In the genomic region with DNA sequence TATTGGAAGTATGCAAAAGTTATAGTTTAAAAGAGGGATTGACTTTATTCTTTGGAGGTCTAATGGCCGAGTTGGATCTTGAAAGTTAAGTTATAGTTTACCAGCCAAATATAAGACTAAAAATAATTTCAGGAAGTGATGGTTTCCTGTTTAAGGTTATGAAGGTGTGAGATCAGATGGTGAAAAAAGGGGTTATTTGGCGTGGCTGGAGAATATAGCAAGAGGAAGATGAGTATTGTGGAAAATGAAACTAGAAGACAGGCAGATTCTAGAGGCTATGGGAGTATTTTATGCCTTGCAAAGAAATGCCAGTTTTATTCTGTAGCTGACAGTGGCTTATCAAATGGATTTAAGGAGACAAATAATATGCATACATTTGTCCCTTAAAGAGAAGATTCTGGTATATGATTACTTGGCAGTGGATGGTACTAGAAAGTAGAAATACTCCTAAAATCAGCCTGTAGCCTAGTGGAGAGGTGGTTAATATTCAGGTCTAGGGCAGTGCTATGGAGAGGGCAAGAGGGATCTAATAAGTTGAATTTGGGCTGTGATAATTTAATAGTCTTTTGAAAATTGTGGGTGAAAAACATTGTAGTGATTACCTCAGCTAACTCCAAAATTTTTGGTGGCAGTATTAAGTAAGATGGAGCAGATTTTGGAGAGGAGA, we compare ENCODE assay signal across 10 cellular contexts.
DNase-seq lines count a peak whose midpoint lies in the region; ATAC-seq and TF ChIP-seq lines count a peak whose summit lies in the region.
"Had no signal": no experiment of that assay in that cellular context is flagged by ENCODE, and none has a peak within 500 bp of the region (broad histone marks: within the 10 kb centered on the region; RNA-seq: fewer than 3 reads in every experiment).

No MANE protein-coding gene starts in this region.

- H3K4me1 ChIP-seq in OCI-LY3 (ENCODE audit: low read length), result peaks cover 8% of the 10 kb centered on the region

- H3K27me3 ChIP-seq in OCI-LY3 (ENCODE audit: low read depth, low read length), result no peaks in the 10 kb centered on the region

- no peak overlapping the region for H3K27ac Mint-ChIP-seq in activated CD4-positive, alpha-beta memory T cell treated with anti-CD3 and anti-CD28 coated beads, Interleukin-2, amount 10 ng/mL, durations not matched to agents 7 days and 5 days
- H3K27ac Mint-ChIP-seq in activated CD4-positive, alpha-beta T cell treated with anti-CD3 and anti-CD28 coated beads, Interleukin-2, amount 10 ng/mL, durations not matched to agents 7 days and 5 days, result no peak overlapping the region

- CTCF ChIA-PET in activated CD4-positive, alpha-beta memory T cell treated with anti-CD3 and anti-CD28 coated beads, Interleukin-2, amount 10 ng/mL, durations not matched to agents 7 days and 5 days (lab: Charles Lee), result no interaction called here
- CTCF ChIA-PET in activated CD4-positive, alpha-beta T cell treated with anti-CD3 and anti-CD28 coated beads, Interleukin-2, amount 10 ng/mL, durations not matched to agents 7 days and 5 days (lab: Charles Lee), result no interaction called here

- no peaks in the 10 kb centered on the region for H3K27me3 Mint-ChIP-seq in activated CD4-positive, alpha-beta memory T cell treated with anti-CD3 and anti-CD28 coated beads, Interleukin-2, amount 10 ng/mL, durations not matched to agents 7 days and 5 days
- H3K27me3 Mint-ChIP-seq in activated CD4-positive, alpha-beta T cell treated with anti-CD3 and anti-CD28 coated beads, Interleukin-2, amount 10 ng/mL, durations not matched to agents 7 days and 5 days, result no peaks in the 10 kb centered on the region

- H2AFZ ChIP-seq in OCI-LY3 (ENCODE audit: low read depth, low read length), result 0 out of 2 replicates have a peak overlapping the region, but pooled peaks have one; percentile 75

- POLR2A ChIA-PET in activated CD4-positive, alpha-beta memory T cell treated with anti-CD3 and anti-CD28 coated beads, Interleukin-2, amount 10 ng/mL, durations not matched to agents 7 days and 5 days (lab: Charles Lee), result no interaction called here
- POLR2A ChIA-PET in activated CD4-positive, alpha-beta T cell treated with anti-CD3 and anti-CD28 coated beads, Interleukin-2, amount 10 ng/mL, durations not matched to agents 7 days and 5 days (lab: Charles Lee), result no interaction called here

- no peak overlapping the region for H3K9ac ChIP-seq in OCI-LY3 (ENCODE audit: low read length)

- ATAC-seq in GM18868 (IDR thresholded peaks at IDR 0.05; ENCODE audit: unreplicated experiment) (peak; percentile 90), GM21526 (IDR thresholded peaks at IDR 0.05; ENCODE audit: low FRiP score, unreplicated experiment) (peak; percentile 84), HG03103 (IDR thresholded peaks at IDR 0.05; ENCODE audit: low read depth, unreplicated experiment) (peak; percentile 90)
- ATAC-seq: left ventricle myocardium superior had no signal

- H3K36me3 Mint-ChIP-seq in activated CD4-positive, alpha-beta memory T cell treated with anti-CD3 and anti-CD28 coated beads, Interleukin-2, amount 10 ng/mL, durations not matched to agents 7 days and 5 days (ENCODE audit: low read depth), result no peaks in the 10 kb centered on the region
- no peaks in the 10 kb centered on the region for H3K36me3 Mint-ChIP-seq in activated CD4-positive, alpha-beta T cell treated with anti-CD3 and anti-CD28 coated beads, Interleukin-2, amount 10 ng/mL, durations not matched to agents 7 days and 5 days (ENCODE audit: low read depth)

- TF ChIP-seq CTCF in OCI-LY3 (IDR thresholded peaks at IDR 0.05; ENCODE audit: low read depth, low read length), result no peak

- DNase-seq in SHP77 (lab: John Stamatoyannopoulos, UW), result no peak
- no peak for DNase-seq in stimulated activated CD8-positive, alpha-beta memory T cell treated with anti-CD3 and anti-CD28 coated beads, Interleukin-4, amount 100 ng/mL, for 48 hours
- DNase-seq in activated CD4-positive, alpha-beta memory T cell treated with anti-CD3 and anti-CD28 coated beads, Interleukin-2, amount 10 ng/mL, durations not matched to agents 7 days and 5 days, result no peak
- DNase-seq in activated CD4-positive, alpha-beta T cell treated with anti-CD3 and anti-CD28 coated beads, Interleukin-2, amount 10 ng/mL, durations not matched to agents 7 days and 5 days, result no peak
- DNase-seq: effector CD4-positive, alpha-beta T cell; left ventricle myocardium superior had no signal

- H3K9me3 ChIP-seq in OCI-LY3 (ENCODE audit: insufficient read depth, low read length), result no peaks in the 10 kb centered on the region

- no peak overlapping the region for H3K4me3 Mint-ChIP-seq in activated CD4-positive, alpha-beta memory T cell treated with anti-CD3 and anti-CD28 coated beads, Interleukin-2, amount 10 ng/mL, durations not matched to agents 7 days and 5 days
- H3K4me3 Mint-ChIP-seq in activated CD4-positive, alpha-beta T cell treated with anti-CD3 and anti-CD28 coated beads, Interleukin-2, amount 10 ng/mL, durations not matched to agents 7 days and 5 days, result no peak overlapping the region

- H3K79me2 ChIP-seq in OCI-LY3 (ENCODE audit: low read length), result no peaks in the 10 kb centered on the region

- H3K4me3 ChIP-seq in OCI-LY3 (ENCODE audit: low read length), result no peak overlapping the region

- H3K9me3 Mint-ChIP-seq in activated CD4-positive, alpha-beta memory T cell treated with anti-CD3 and anti-CD28 coated beads, Interleukin-2, amount 10 ng/mL, durations not matched to agents 7 days and 5 days, result peaks cover 1% of the 10 kb centered on the region
- peaks cover 4% of the 10 kb centered on the region for H3K9me3 Mint-ChIP-seq in activated CD4-positive, alpha-beta T cell treated with anti-CD3 and anti-CD28 coated beads, Interleukin-2, amount 10 ng/mL, durations not matched to agents 7 days and 5 days

- no peaks in the 10 kb centered on the region for H3K36me3 ChIP-seq in OCI-LY3 (replicated peaks; ENCODE audit: low read depth, low read length)

- H3K27ac ChIP-seq in OCI-LY3 (ENCODE audit: low read length), result no peak overlapping the region

- peak overlapping the region; percentile 51 for H3K4me2 ChIP-seq in OCI-LY3 (ENCODE audit: low read length)

- H3K4me1 Mint-ChIP-seq in activated CD4-positive, alpha-beta memory T cell treated with anti-CD3 and anti-CD28 coated beads, Interleukin-2, amount 10 ng/mL, durations not matched to agents 7 days and 5 days, result peaks cover 5% of the 10 kb centered on the region
- peaks cover 3% of the 10 kb centered on the region for H3K4me1 Mint-ChIP-seq in activated CD4-positive, alpha-beta T cell treated with anti-CD3 and anti-CD28 coated beads, Interleukin-2, amount 10 ng/mL, durations not matched to agents 7 days and 5 days

- no peaks in the 10 kb centered on the region for H4K20me1 ChIP-seq in OCI-LY3 (ENCODE audit: insufficient read depth, low read length)
